In the genomic region with DNA sequence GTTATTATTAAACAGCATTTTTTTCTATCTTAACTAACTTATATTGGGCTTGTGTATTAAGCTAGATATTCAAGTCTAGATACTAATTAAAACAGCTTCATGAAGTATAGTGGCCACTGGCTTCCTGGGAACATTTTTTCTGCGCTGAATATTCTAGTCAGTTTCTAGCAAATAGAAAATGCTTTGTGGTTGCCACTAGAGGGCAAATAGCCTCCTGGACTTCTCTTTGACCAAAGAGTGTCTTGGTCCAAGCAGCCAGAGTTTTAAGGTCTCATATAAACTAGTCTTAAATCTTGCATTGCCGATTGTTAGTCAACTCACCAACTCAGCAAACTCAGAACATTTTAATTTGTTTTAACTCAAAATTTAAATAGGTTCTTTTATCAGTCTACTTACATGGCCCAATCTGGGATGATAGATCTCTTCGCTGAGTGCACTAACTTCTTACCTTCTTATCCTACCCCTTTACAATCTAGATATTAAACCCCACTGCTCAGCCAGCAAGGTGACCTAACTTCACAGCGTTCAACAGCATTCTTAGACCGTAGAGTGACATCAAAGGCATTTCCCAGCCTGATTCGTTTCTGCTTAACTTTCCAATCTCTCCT, we compare ENCODE assay signal across 8 cellular contexts. TPM values are rescaled to one million over a fixed set of nuclear protein-coding genes. Genes with fewer than 3 reads are reported as not detected.
DNase-seq lines count a peak whose midpoint lies in the region; ATAC-seq, FAIRE-seq and TF ChIP-seq lines count a peak whose summit lies in the region.

No MANE protein-coding gene starts in this region.

- H3K4me3 ChIP-seq in A549 = no peak overlapping the region

- no peaks in the 10 kb centered on the region for H3K9me3 ChIP-seq in A549

- peak; percentile 43 to 48 for TF ChIP-seq RAD21 in A549 (conservative IDR thresholded peaks at IDR 0.05 in 1 of 2, IDR thresholded peaks at IDR 0.05 in 1 of 2)

- POLR2A ChIA-PET in A549 (lab: Yijun Ruan, JAX) = no interaction called here

- no peak for FAIRE-seq in A549 (lab: Jason Lieb, UNC)

- peak overlapping the region; percentile 75; the same call in 2 of the 3 replicates for H3K4me2 ChIP-seq in A549

- WGBS in A549 (ENCODE audit: missing lambda C conversion rate) = 35% methylated on average over 6 of the region's 6 CpGs

- CTCF ChIA-PET in A549 (lab: Yijun Ruan, JAX) = interaction anchor here (0.6 to 1.0 kb wide), 2 partner anchors 12 to 77 kb away, joined by 3 read pairs; no protein-coding TSS in a partner anchor

- no peak for TF ChIP-seq POLR2A in A549 (IDR thresholded peaks at IDR 0.05; ENCODE audit: low read length)

- H3K4me1 ChIP-seq in A549 = peaks cover 20% of the 10 kb centered on the region

- no peak for TF ChIP-seq EP300 in A549 (IDR thresholded peaks at IDR 0.05)

- DNase-seq in A549 (ENCODE audit: low read depth in 1 of 2, low spot score in 1 of 2) = peak; percentile 26 to 62
- peak; percentile 43 for DNase-seq in RPMI8226
- DNase-seq in glomerular visceral epithelial cell (ENCODE audit: extremely low spot score) = peak; percentile 42
- DNase-seq in stromal cell of bone marrow (ENCODE audit: low read depth) = peak; percentile 36
- DNase-seq in activated CD4-positive, alpha-beta T cell treated with anti-CD3 and anti-CD28 coated beads, Interleukin-2, amount 50 U/mL, for 1 hour = no peak

- peak; percentile 58 for TF ChIP-seq CTCF in A549 (IDR thresholded peaks at IDR 0.05)

- no peak overlapping the region for H3K27ac ChIP-seq in A549

- peak; percentile 85 to 92; a peak in 5 of 6 replicates for ATAC-seq in A549
- peak; percentile 66 for ATAC-seq in GM19438 (IDR thresholded peaks at IDR 0.05; ENCODE audit: low read depth, unreplicated experiment)
- no peak for ATAC-seq in GM19397 (IDR thresholded peaks at IDR 0.05; ENCODE audit: unreplicated experiment)
- no peak for ATAC-seq in GM21786 (IDR thresholded peaks at IDR 0.05; ENCODE audit: unreplicated experiment)

TF ChIP-seq in A549, 52 proteins besides CTCF, POLR2A, EP300 and RAD21:
- TF ChIP-seq SMC3 (IDR thresholded peaks at IDR 0.05) = peak; percentile 63
- no peak for TF ChIP-seq NFE2L2 (conservative IDR thresholded peaks at IDR 0.05; ENCODE audit: low read length)

RNA-seq across cellular contexts. Expression of a gene that starts 24.6 kb away (rescaled TPM):
- polyA plus RNA-seq in A549 (2011; rRNA removed) = 1.6 and 2.6 TPM in 2 replicates
- 7.4 and 11.8 TPM in 2 replicates for polyA plus RNA-seq in A549 (2012; cell fraction: cytosol; rRNA removed)
- polyA plus RNA-seq in A549 (2012; cell fraction: nucleus; rRNA removed) = 6.9 and 10.4 TPM in 2 replicates
- 1.4 to 6.1 TPM (median 4.7 TPM) in 3 replicates for polyA plus RNA-seq in A549 (2017; fragmentation: RNase III; extraction: RNeasy Plus Mini Kit Qiagen cat#74134 plus additional on column Dnase treatment)
- polyA minus RNA-seq in A549 (2011; rRNA and poly(A)+ RNA removed) = 0.58 TPM in 2 replicates

Comparison
In these comparisons a context has a peak if more than half of its experiments do, and no peak if none do; other contexts are left out.
1. ATAC-seq: peak in A549 (2 of 2) and GM19438 (single experiment); none in GM19397 (single experiment) and GM21786 (single experiment).